ENCODE assay signal across 9 cellular contexts in the genomic region with DNA sequence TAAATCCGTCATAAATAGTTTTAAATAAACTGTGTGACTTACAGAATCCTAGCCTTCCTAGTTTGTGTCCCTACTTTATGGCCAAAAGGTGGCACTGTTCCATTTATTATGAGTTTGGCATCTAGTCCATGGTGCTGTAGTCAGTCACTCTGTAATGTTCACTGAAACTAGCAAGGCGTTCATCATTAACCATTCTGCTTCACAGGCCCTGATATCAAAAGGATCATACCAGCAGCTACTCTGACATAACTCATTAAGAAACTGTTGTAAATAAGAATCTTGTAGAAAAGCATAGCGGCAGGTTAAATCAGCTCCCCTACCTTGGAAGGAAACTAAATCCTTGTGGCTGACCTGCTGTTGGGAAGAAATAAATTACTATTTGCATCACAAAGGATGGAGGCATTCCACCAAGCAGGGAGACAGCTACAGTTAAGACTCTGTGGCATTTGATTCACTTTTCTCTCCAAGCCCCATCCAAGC.
DNase-seq lines count a peak whose midpoint lies in the region; ATAC-seq and TF ChIP-seq lines count a peak whose summit lies in the region.
"Had no signal": no experiment of that assay in that cellular context is flagged by ENCODE, and none has a peak within 500 bp of the region (broad histone marks: within the 10 kb centered on the region; RNA-seq: fewer than 3 reads in every experiment).

No MANE protein-coding gene starts in this region.

- H3K9me3 ChIP-seq in mesenchymal stem cell (ENCODE audit: control insufficient read depth, low read length), result no peaks in the 10 kb centered on the region

- H3K79me1 ChIP-seq in mesenchymal stem cell (replicated peaks; ENCODE audit: low read length, poor library complexity, severe bottlenecking), result no peaks in the 10 kb centered on the region

- H4K8ac ChIP-seq in mesenchymal stem cell (ENCODE audit: low read length), result no peak overlapping the region

- H3K4me3 ChIP-seq in choroid plexus epithelial cell (ENCODE audit: low read depth, low read length) (no peak overlapping the region), mesenchymal stem cell (ENCODE audit: insufficient read depth in 1 of 2, low read depth in 1 of 2, low read length in 2 of 2) (no peak overlapping the region)

- TF ChIP-seq CTCF in choroid plexus epithelial cell (conservative IDR thresholded peaks at IDR 0.05; ENCODE audit: low read depth, low read length), result peak; percentile 45

- no peak overlapping the region for H3K4me2 ChIP-seq in mesenchymal stem cell (ENCODE audit: low read length, poor library complexity, severe bottlenecking)

- H2BK5ac ChIP-seq in mesenchymal stem cell (ENCODE audit: low read depth, low read length, poor library complexity, severe bottlenecking), result no peak overlapping the region

- no peak overlapping the region for H2BK12ac ChIP-seq in mesenchymal stem cell (ENCODE audit: low read length in 2 of 2)

- H2BK120ac ChIP-seq in mesenchymal stem cell (ENCODE audit: low read depth, low read length), result no peak overlapping the region

- H3K4ac ChIP-seq in mesenchymal stem cell (ENCODE audit: low read depth in 1 of 2, low read length in 2 of 2), result no peak overlapping the region

- no peaks in the 10 kb centered on the region for H3K4me1 ChIP-seq in mesenchymal stem cell (ENCODE audit: control insufficient read depth, insufficient read depth, low read depth, low read length)

- no peak overlapping the region for H2BK15ac ChIP-seq in mesenchymal stem cell (ENCODE audit: low read depth, poor library complexity, severe bottlenecking)

- DNase-seq in COLO829 (ENCODE audit: low spot score) (peak; percentile 14), NCI-H2029 treated with DMSO at 0.1 percent for 48 hours (lab: John Stamatoyannopoulos, UW) (peak; percentile 7), choroid plexus epithelial cell (ENCODE audit: low read depth) (peak; percentile 56), mesenchymal stem cell (peak; percentile 32)

- H3K23ac ChIP-seq in mesenchymal stem cell (ENCODE audit: low read length in 2 of 2), result no peak overlapping the region

- no peak overlapping the region for H2AK5ac ChIP-seq in mesenchymal stem cell (ENCODE audit: low read length, severe bottlenecking)

- peak; percentile 69 for ATAC-seq in GM19395 (IDR thresholded peaks at IDR 0.05; ENCODE audit: unreplicated experiment)
- no peak for ATAC-seq in HG03571 (IDR thresholded peaks at IDR 0.05; ENCODE audit: unreplicated experiment)
- no peak for ATAC-seq in HG02678 (IDR thresholded peaks at IDR 0.05; ENCODE audit: unreplicated experiment)
- no peak for ATAC-seq in HG02588 (IDR thresholded peaks at IDR 0.05; ENCODE audit: unreplicated experiment)

- H3K14ac ChIP-seq in mesenchymal stem cell (ENCODE audit: low read length in 2 of 2), result no peak overlapping the region

- no CpG with 5 or more reads among the region's 3 CpGs for WGBS in mesenchymal stem cell

- H3K9ac ChIP-seq in mesenchymal stem cell (ENCODE audit: low read length), result no peak overlapping the region

- H4K91ac ChIP-seq in mesenchymal stem cell (ENCODE audit: low read length), result no peak overlapping the region

- no peaks in the 10 kb centered on the region for H3K36me3 ChIP-seq in mesenchymal stem cell (ENCODE audit: control insufficient read depth in 1 of 2, insufficient read depth in 2 of 2, low read depth in 1 of 2, low read length in 2 of 2)

- no peak overlapping the region for H3K27ac ChIP-seq in mesenchymal stem cell (ENCODE audit: low read length, poor library complexity, severe bottlenecking)
- H3K27ac ChIP-seq: HL-60 had no signal

- no peak overlapping the region for H2AFZ ChIP-seq in mesenchymal stem cell (ENCODE audit: low read depth, low read length)

- H3K18ac ChIP-seq in mesenchymal stem cell (ENCODE audit: low read depth in 1 of 2, low read length in 2 of 2), result no peak overlapping the region

- H3K27me3 ChIP-seq in mesenchymal stem cell (ENCODE audit: control insufficient read depth in 1 of 2, insufficient read depth in 1 of 2, low read length in 2 of 2), result no peaks in the 10 kb centered on the region
